ENCODE assay signal across 11 cellular contexts in genomic region chr6:89023591-89024441, GRCh38. TPM values are rescaled to one million over a fixed set of nuclear protein-coding genes. Genes with fewer than 3 reads are reported as not detected.
DNase-seq lines count a peak whose midpoint lies in the region; ATAC-seq and TF ChIP-seq lines count a peak whose summit lies in the region.
"Had no signal": no experiment of that assay in that cellular context is flagged by ENCODE, and none has a peak within 500 bp of the region (broad histone marks: within the 10 kb centered on the region; RNA-seq: fewer than 3 reads in every experiment).

No MANE protein-coding gene starts in this region.

- no peak for ATAC-seq in HG02623 (IDR thresholded peaks at IDR 0.05; ENCODE audit: unreplicated experiment)

- no peaks in the 10 kb centered on the region for H3K36me3 Mint-ChIP-seq in activated T-helper 1 cell treated with anti-CD3 and anti-CD28 coated beads, Interleukin-12 subunit alpha, Interleukin-12 subunit beta, Interleukin-2, Interleukin-4 antibody, amounts not matched to agents 30 ng/mL and 10 ng/mL and 1 ng/mL, durations not matched to agents 14 hours and 24 hours and 36 hours (ENCODE audit: low read depth)

- TF ChIP-seq EP300 in stomach (IDR thresholded peaks at IDR 0.05), result no peak

- H3K27me3 ChIP-seq in colonic mucosa (no peaks in the 10 kb centered on the region), stomach (no peaks in the 10 kb centered on the region)

- TF ChIP-seq CTCF in colonic mucosa (IDR thresholded peaks at IDR 0.05), result no peak
- TF ChIP-seq CTCF in stomach (IDR thresholded peaks at IDR 0.05), result no peak

- H3K9me3 ChIP-seq in colonic mucosa (no peaks in the 10 kb centered on the region), stomach (no peaks in the 10 kb centered on the region)
- H3K9me3 ChIP-seq: Caco-2 had no signal

- intact Hi-C loops in colonic mucosa (cut with DNase I) (no loop called here), stomach (cut with DNase I; ENCODE audit: low total_unique reads) (no loop called here)
- intact Hi-C loops in activated T-helper 1 cell treated with anti-CD3 and anti-CD28 coated beads, Interleukin-12 subunit alpha, Interleukin-12 subunit beta, Interleukin-2, Interleukin-4 antibody, amounts not matched to agents 30 ng/mL and 10 ng/mL and 1 ng/mL, durations not matched to agents 14 hours and 24 hours and 36 hours (cut with micrococcal nuclease), result no loop called here

- no peak overlapping the region for H3K4me3 ChIP-seq in colonic mucosa
- no peak overlapping the region for H3K4me3 ChIP-seq in stomach

- WGBS in stomach, 5 donors, result 68 to 75% (median 71%) methylated on average over 4 of the region's 4 CpGs

- H3K9me3 Mint-ChIP-seq in activated T-helper 1 cell treated with anti-CD3 and anti-CD28 coated beads, Interleukin-12 subunit alpha, Interleukin-12 subunit beta, Interleukin-2, Interleukin-4 antibody, amounts not matched to agents 30 ng/mL and 10 ng/mL and 1 ng/mL, durations not matched to agents 14 hours and 24 hours and 36 hours, result no peaks in the 10 kb centered on the region

- no peak overlapping the region for H3K27ac Mint-ChIP-seq in activated T-helper 1 cell treated with anti-CD3 and anti-CD28 coated beads, Interleukin-12 subunit alpha, Interleukin-12 subunit beta, Interleukin-2, Interleukin-4 antibody, amounts not matched to agents 30 ng/mL and 10 ng/mL and 1 ng/mL, durations not matched to agents 14 hours and 24 hours and 36 hours

- H3K27me3 Mint-ChIP-seq in activated T-helper 1 cell treated with anti-CD3 and anti-CD28 coated beads, Interleukin-12 subunit alpha, Interleukin-12 subunit beta, Interleukin-2, Interleukin-4 antibody, amounts not matched to agents 30 ng/mL and 10 ng/mL and 1 ng/mL, durations not matched to agents 14 hours and 24 hours and 36 hours (ENCODE audit: insufficient read depth), result peaks cover 4% of the 10 kb centered on the region

- no peaks in the 10 kb centered on the region for H3K36me3 ChIP-seq in colonic mucosa
- no peaks in the 10 kb centered on the region for H3K36me3 ChIP-seq in stomach

- no peak for TF ChIP-seq POLR2A in stomach (IDR thresholded peaks at IDR 0.05)

- H3K4me3 Mint-ChIP-seq in activated T-helper 1 cell treated with anti-CD3 and anti-CD28 coated beads, Interleukin-12 subunit alpha, Interleukin-12 subunit beta, Interleukin-2, Interleukin-4 antibody, amounts not matched to agents 30 ng/mL and 10 ng/mL and 1 ng/mL, durations not matched to agents 14 hours and 24 hours and 36 hours, result no peak overlapping the region

- no peak overlapping the region for H3K9ac ChIP-seq in colonic mucosa (ENCODE audit: low read depth in 2 of 2, low read length in 2 of 2)

- H3K27ac ChIP-seq in colonic mucosa (peak overlapping the region; percentile 12), stomach (peak overlapping the region in 4 of 5 donors; percentile 48 to 75 (median 70))

- no peaks in the 10 kb centered on the region for H3K4me1 Mint-ChIP-seq in activated T-helper 1 cell treated with anti-CD3 and anti-CD28 coated beads, Interleukin-12 subunit alpha, Interleukin-12 subunit beta, Interleukin-2, Interleukin-4 antibody, amounts not matched to agents 30 ng/mL and 10 ng/mL and 1 ng/mL, durations not matched to agents 14 hours and 24 hours and 36 hours (ENCODE audit: low read depth)

- peak; percentile 22 for DNase-seq in MV-4-11 (lab: John Stamatoyannopoulos, UW)
- DNase-seq in colonic mucosa, result no peak
- peak; percentile 21 for DNase-seq in kidney glomerular epithelial cell (lab: John Stamatoyannopoulos, UW)
- DNase-seq in stomach, result no peak
- no peak for DNase-seq in activated T-helper 1 cell treated with anti-CD3 and anti-CD28 coated beads, Interleukin-12 subunit alpha, Interleukin-12 subunit beta, Interleukin-2, Interleukin-4 antibody, amounts not matched to agents 30 ng/mL and 10 ng/mL and 1 ng/mL, durations not matched to agents 14 hours and 24 hours and 36 hours (ENCODE audit: low spot score)
- DNase-seq in activated CD4-positive, CD25-positive, alpha-beta regulatory T cell treated with anti-CD3 and anti-CD28 coated beads, Interleukin-2, amount 50 U/mL, for 72 hours, result no peak
- no peak for DNase-seq in SKM-1 (lab: John Stamatoyannopoulos, UW; ENCODE audit: unreplicated experiment)
- DNase-seq: Caco-2; stimulated activated CD4-positive, alpha-beta T cell treated with anti-CD3 and anti-CD28 coated beads, Interleukin-2, amount 100 ng/mL, for 24 hours; SW 1271 had no signal

- H3K4me1 ChIP-seq in colonic mucosa (no peaks in the 10 kb centered on the region), stomach (peaks cover 4 to 51% (median 24%) of the 10 kb centered on the region in 4 donors)

RNA-seq across cellular contexts. Expression of gene PNRC1, which starts 56.7 kb away (rescaled TPM):
- 100 to 1,000 TPM in 1 of 2 donors, 10 to 100 TPM in 1; 47.8 to 143 TPM for total RNA-seq in colonic mucosa
- total RNA-seq in stomach, result 100 to 1,000 TPM; 125 to 265 (median 158) TPM
- polyA plus RNA-seq in stomach, result 10 to 100 TPM; 38.5 to 76.7 (median 49.2) TPM
- total RNA-seq in activated T-helper 1 cell treated with anti-CD3 and anti-CD28 coated beads, Interleukin-12 subunit alpha, Interleukin-12 subunit beta, Interleukin-2, Interleukin-4 antibody, amounts not matched to agents 30 ng/mL and 10 ng/mL and 1 ng/mL, durations not matched to agents 14 hours and 24 hours and 36 hours, result 45.6 and 47.6 TPM in 2 replicates

Comparison
In these comparisons a context has a peak if more than half of its experiments do, and no peak if none do; other contexts are left out.
1. DNase-seq: peak in MV-4-11 (single experiment) and kidney glomerular epithelial cell (single experiment); none in colonic mucosa (single experiment), stomach (single experiment), activated T-helper 1 cell treated with anti-CD3 and anti-CD28 coated beads, Interleukin-12 subunit alpha, Interleukin-12 subunit beta, Interleukin-2, Interleukin-4 antibody, amounts not matched to agents 30 ng/mL and 10 ng/mL and 1 ng/mL, durations not matched to agents 14 hours and 24 hours and 36 hours (single experiment), activated CD4-positive, CD25-positive, alpha-beta regulatory T cell treated with anti-CD3 and anti-CD28 coated beads, Interleukin-2, amount 50 U/mL, for 72 hours (single experiment) and SKM-1 (single experiment).